1 cellular context compared by ENCODE assay signal in genomic region chr22:23692598-23693291, GRCh38.
TF ChIP-seq lines count a peak whose summit lies in the region.

No MANE protein-coding gene starts in this region.

TF ChIP-seq in GM23338, 12 proteins besides CTCF, POLR2A, EP300 and RAD21 (continued from another document):
- TF ChIP-seq, protein P1, sequence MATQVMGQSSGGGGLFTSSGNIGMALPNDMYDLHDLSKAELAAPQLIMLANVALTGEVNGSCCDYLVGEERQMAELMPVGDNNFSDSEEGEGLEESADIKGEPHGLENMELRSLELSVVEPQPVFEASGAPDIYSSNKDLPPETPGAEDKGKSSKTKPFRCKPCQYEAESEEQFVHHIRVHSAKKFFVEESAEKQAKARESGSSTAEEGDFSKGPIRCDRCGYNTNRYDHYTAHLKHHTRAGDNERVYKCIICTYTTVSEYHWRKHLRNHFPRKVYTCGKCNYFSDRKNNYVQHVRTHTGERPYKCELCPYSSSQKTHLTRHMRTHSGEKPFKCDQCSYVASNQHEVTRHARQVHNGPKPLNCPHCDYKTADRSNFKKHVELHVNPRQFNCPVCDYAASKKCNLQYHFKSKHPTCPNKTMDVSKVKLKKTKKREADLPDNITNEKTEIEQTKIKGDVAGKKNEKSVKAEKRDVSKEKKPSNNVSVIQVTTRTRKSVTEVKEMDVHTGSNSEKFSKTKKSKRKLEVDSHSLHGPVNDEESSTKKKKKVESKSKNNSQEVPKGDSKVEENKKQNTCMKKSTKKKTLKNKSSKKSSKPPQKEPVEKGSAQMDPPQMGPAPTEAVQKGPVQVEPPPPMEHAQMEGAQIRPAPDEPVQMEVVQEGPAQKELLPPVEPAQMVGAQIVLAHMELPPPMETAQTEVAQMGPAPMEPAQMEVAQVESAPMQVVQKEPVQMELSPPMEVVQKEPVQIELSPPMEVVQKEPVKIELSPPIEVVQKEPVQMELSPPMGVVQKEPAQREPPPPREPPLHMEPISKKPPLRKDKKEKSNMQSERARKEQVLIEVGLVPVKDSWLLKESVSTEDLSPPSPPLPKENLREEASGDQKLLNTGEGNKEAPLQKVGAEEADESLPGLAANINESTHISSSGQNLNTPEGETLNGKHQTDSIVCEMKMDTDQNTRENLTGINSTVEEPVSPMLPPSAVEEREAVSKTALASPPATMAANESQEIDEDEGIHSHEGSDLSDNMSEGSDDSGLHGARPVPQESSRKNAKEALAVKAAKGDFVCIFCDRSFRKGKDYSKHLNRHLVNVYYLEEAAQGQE (IDR thresholded peaks at IDR 0.05; ENCODE audit: unreplicated experiment): peak; percentile 69
- TF ChIP-seq ZNF462 (CRISPR knock-in tag; IDR thresholded peaks at IDR 0.05) (no peak), POLR2AphosphoS5 (IDR thresholded peaks at IDR 0.05; ENCODE audit: low read depth) (no peak)
